In genomic region chr3:53422954-53423708, GRCh38 we compare ENCODE assay signal across 15 cellular contexts.
DNase-seq lines count a peak whose midpoint lies in the region; ATAC-seq and TF ChIP-seq lines count a peak whose summit lies in the region.
"Had no signal": no experiment of that assay in that cellular context is flagged by ENCODE, and none has a peak within 500 bp of the region (broad histone marks: within the 10 kb centered on the region; RNA-seq: fewer than 3 reads in every experiment).

No MANE protein-coding gene starts in this region.

- H3K27me3 ChIP-seq in MG63 (no peaks in the 10 kb centered on the region), adrenal gland (no peaks in the 10 kb centered on the region), spleen (replicated peaks in 1 of 7) (no peaks in the 10 kb centered on the region)
- H3K27me3 ChIP-seq: BLaER1 had no signal

- ATAC-seq in left colon, result peak; percentile 93
- peak; percentile 86 for ATAC-seq in mucosa of descending colon
- no peak for ATAC-seq in GM19467 (IDR thresholded peaks at IDR 0.05; ENCODE audit: unreplicated experiment)

- H3K27ac ChIP-seq in adrenal gland (no peak overlapping the region), spleen (no peak overlapping the region)
- H3K27ac ChIP-seq: BLaER1 had no signal

- H3K9me3 Mint-ChIP-seq in activated naive CD8-positive, alpha-beta T cell treated with anti-CD3 and anti-CD28 coated beads for 36 hours, result no peaks in the 10 kb centered on the region

- TF ChIP-seq POLR2A in adrenal gland (IDR thresholded peaks at IDR 0.05), result no peak
- TF ChIP-seq POLR2A in spleen (IDR thresholded peaks at IDR 0.05), result no peak

- 78 to 92% (median 85%) methylated on average over 3 of the region's 3 CpGs for WGBS in adrenal gland, 4 donors
- WGBS in spleen, 5 donors, result 81 to 99% (median 96%) methylated on average over 3 of the region's 3 CpGs

- H3K36me3 ChIP-seq in MG63, result no peaks in the 10 kb centered on the region
- H3K36me3 ChIP-seq in adrenal gland (replicated peaks in 1 of 2), result no peaks in the 10 kb centered on the region
- H3K36me3 ChIP-seq in mucosa of descending colon (ENCODE audit: low read depth), result no peaks in the 10 kb centered on the region
- H3K36me3 ChIP-seq in spleen, result no peaks in the 10 kb centered on the region
- H3K36me3 ChIP-seq: BLaER1, HAP-1 had no signal

- H3K4me1 Mint-ChIP-seq in activated naive CD8-positive, alpha-beta T cell treated with anti-CD3 and anti-CD28 coated beads for 36 hours, result no peaks in the 10 kb centered on the region

- TF ChIP-seq CTCF in adrenal gland (IDR thresholded peaks at IDR 0.05), result no peak
- no peak for TF ChIP-seq CTCF in mucosa of descending colon (IDR thresholded peaks at IDR 0.05)
- TF ChIP-seq CTCF in spleen (IDR thresholded peaks at IDR 0.05 in 8 of 11, conservative IDR thresholded peaks at IDR 0.05 in 3 of 11), result no peak

- H3K4me1 ChIP-seq in adrenal gland (replicated peaks in 1 of 2) (peaks cover 9 to 16% of the 10 kb centered on the region in 2 donors), mucosa of descending colon (ENCODE audit: low read depth) (no peaks in the 10 kb centered on the region), spleen (no peaks in the 10 kb centered on the region)
- H3K4me1 ChIP-seq: BLaER1, HAP-1 had no signal

- no peak overlapping the region for H3K4me3 Mint-ChIP-seq in activated naive CD8-positive, alpha-beta T cell treated with anti-CD3 and anti-CD28 coated beads for 36 hours

- H3K36me3 Mint-ChIP-seq in activated naive CD8-positive, alpha-beta T cell treated with anti-CD3 and anti-CD28 coated beads for 36 hours, result no peaks in the 10 kb centered on the region

- intact Hi-C loops in adrenal gland (cut with DNase I) (no loop called here), left colon (cut with DNase I, micrococcal nuclease) (no loop called here), mucosa of descending colon (cut with DNase I, micrococcal nuclease) (no loop called here), spleen (cut with DNase I; ENCODE audit: low total_unique reads) (no loop called here)

- H3K27ac Mint-ChIP-seq in activated naive CD8-positive, alpha-beta T cell treated with anti-CD3 and anti-CD28 coated beads for 36 hours, result no peak overlapping the region

- peaks cover 11% of the 10 kb centered on the region for H3K27me3 Mint-ChIP-seq in activated naive CD8-positive, alpha-beta T cell treated with anti-CD3 and anti-CD28 coated beads for 36 hours

- no peaks in the 10 kb centered on the region for H3K9me3 ChIP-seq in MG63
- H3K9me3 ChIP-seq in adrenal gland (replicated peaks in 1 of 3), result no peaks in the 10 kb centered on the region
- no peaks in the 10 kb centered on the region for H3K9me3 ChIP-seq in mucosa of descending colon
- H3K9me3 ChIP-seq in spleen, result no peaks in the 10 kb centered on the region
- H3K9me3 ChIP-seq: BLaER1, HAP-1 had no signal

- DNase-seq in MG63, result peak; percentile 1
- peak; percentile 39 to 81 (median 60) for DNase-seq in adrenal gland
- peak in 1 of 2 donors; percentile 7 for DNase-seq in left colon
- peak in 1 of 3 donors; percentile 22 for DNase-seq in mucosa of descending colon
- no peak for DNase-seq in spleen
- no peak for DNase-seq in cerebellum (ENCODE audit: low spot score)
- DNase-seq in activated naive CD8-positive, alpha-beta T cell treated with anti-CD3 and anti-CD28 coated beads for 36 hours, result no peak
- DNase-seq: 8988T, AML-193, DMS79 treated with DMSO at 0.1 percent for 48 hours, EL, GOT3 had no signal

- H3K4me3 ChIP-seq in MG63 (no peak overlapping the region), adrenal gland (no peak overlapping the region), mucosa of descending colon (no peak overlapping the region), spleen (no peak overlapping the region)
- H3K4me3 ChIP-seq: BLaER1, HAP-1 had no signal

Comparison
In these comparisons a context has a peak if more than half of its experiments do, and no peak if none do; other contexts are left out.
1. DNase-seq: peak in MG63 (single experiment) and adrenal gland (7 of 7); none in spleen (single experiment), cerebellum (single experiment) and activated naive CD8-positive, alpha-beta T cell treated with anti-CD3 and anti-CD28 coated beads for 36 hours (single experiment).